Comparison of ENCODE assay signal across 14 cellular contexts in the genomic region with DNA sequence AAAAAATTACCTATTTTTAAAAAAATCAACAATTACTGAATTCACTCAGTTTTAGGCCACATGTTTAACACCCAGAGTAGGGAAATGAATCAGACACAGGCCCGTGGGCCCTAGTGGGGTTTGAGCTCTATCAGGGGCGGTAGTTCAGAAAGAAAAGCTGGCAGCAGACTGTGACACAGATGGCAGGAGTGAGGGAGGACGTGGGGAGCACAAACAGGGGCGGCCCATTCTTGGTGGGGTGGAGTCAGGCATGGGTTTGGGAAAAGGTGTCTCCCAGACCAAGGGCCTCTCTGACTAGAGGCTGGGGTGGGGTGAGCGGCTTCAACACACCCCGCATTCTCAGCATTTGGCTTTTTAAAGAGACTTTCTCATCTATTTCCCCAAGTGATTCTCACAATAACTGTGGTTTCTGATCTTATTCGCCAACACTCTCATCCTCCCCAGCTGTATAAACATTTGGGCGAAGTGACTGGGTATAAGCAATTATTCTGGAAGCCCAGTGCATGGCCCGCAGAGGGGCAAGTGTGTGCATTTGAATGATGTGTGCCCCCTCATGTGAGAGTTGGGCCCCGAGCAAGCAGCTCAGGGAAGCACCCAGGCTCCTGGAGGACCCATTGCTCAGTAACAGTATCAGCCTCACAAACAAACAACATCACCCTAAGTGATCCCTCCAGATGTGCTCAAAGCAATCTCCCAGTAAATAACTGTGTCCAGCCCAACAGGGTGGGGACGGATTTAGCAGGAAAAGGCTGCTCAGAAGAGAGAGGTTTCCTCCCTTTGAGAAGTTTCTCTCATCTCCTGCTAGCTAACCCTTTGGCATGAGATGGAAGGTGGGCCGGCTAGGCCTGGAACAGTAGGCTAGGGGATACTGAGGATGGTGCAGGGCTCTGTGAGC.
DNase-seq lines count a peak whose midpoint lies in the region; ATAC-seq and TF ChIP-seq lines count a peak whose summit lies in the region.
"Had no signal": no experiment of that assay in that cellular context is flagged by ENCODE, and none has a peak within 500 bp of the region (broad histone marks: within the 10 kb centered on the region; RNA-seq: fewer than 3 reads in every experiment).

No MANE protein-coding gene starts in this region.

- CTCF ChIA-PET in mammary epithelial cell (lab: Charles Lee; ENCODE audit: low non-redundant PET): no interaction called here

- WGBS in mammary epithelial cell (ENCODE audit: low coverage, missing lambda C conversion rate): 65% methylated on average over 12 of the region's 12 CpGs

- H3K4me3 Mint-ChIP-seq in stimulated activated effector memory CD8-positive, alpha-beta T cell treated with anti-CD3 and anti-CD28 coated beads, Interleukin-12 subunit alpha, Interleukin-12 subunit beta, amount 100 ng/mL, for 72 hours: no peak overlapping the region

- no peaks in the 10 kb centered on the region for H3K36me3 Mint-ChIP-seq in stimulated activated effector memory CD8-positive, alpha-beta T cell treated with anti-CD3 and anti-CD28 coated beads, Interleukin-12 subunit alpha, Interleukin-12 subunit beta, amount 100 ng/mL, for 72 hours

- no peak overlapping the region for H3K9ac ChIP-seq in mammary epithelial cell (ENCODE audit: insufficient read depth, low read length)
- H3K9ac ChIP-seq: KMS-11 had no signal

- no peaks in the 10 kb centered on the region for H3K4me1 Mint-ChIP-seq in stimulated activated effector memory CD8-positive, alpha-beta T cell treated with anti-CD3 and anti-CD28 coated beads, Interleukin-12 subunit alpha, Interleukin-12 subunit beta, amount 100 ng/mL, for 72 hours

- DNase-seq in activated T-cell treated with anti-CD3 and anti-CD28 coated beads, Interleukin-2, amount 50 U/mL, for 48 hours: peak; percentile 44 to 45
- no peak for DNase-seq in activated T-cell treated with anti-CD3 and anti-CD28 coated beads, Interleukin-2, amount 50 U/mL, for 1 hour
- DNase-seq in fibroblast of mammary gland (ENCODE audit: low read depth) (peak; percentile 9), mammary epithelial cell (no peak)
- peak in 1 of 2 donors; percentile 63 for DNase-seq in stimulated activated effector memory CD8-positive, alpha-beta T cell treated with anti-CD3 and anti-CD28 coated beads, Interleukin-12 subunit alpha, Interleukin-12 subunit beta, amount 100 ng/mL, for 72 hours (ENCODE audit: low spot score in 2 of 2)
- DNase-seq: activated CD4-positive, CD25-positive, alpha-beta regulatory T cell; nucleus accumbens; upper lobe of left lung had no signal

- TF ChIP-seq CTCF in fibroblast of mammary gland (conservative IDR thresholded peaks at IDR 0.05; ENCODE audit: control insufficient read depth, insufficient read depth, low read depth, low read length): no peak
- no peak for TF ChIP-seq CTCF in mammary epithelial cell (conservative IDR thresholded peaks at IDR 0.05 in 1 of 2, IDR thresholded peaks at IDR 0.05 in 1 of 2; ENCODE audit: extremely low read depth in 1 of 2, insufficient read depth in 1 of 2, low read depth in 1 of 2, low read length in 2 of 2)

- H3K4me3 ChIP-seq in fibroblast of mammary gland (ENCODE audit: control insufficient read depth, low read depth, low read length) (no peak overlapping the region), mammary epithelial cell (replicated peaks in 1 of 3; ENCODE audit: insufficient read depth in 1 of 3, low read depth in 2 of 3, low read length in 3 of 3) (no peak overlapping the region)
- H3K4me3 ChIP-seq: SJSA1, upper lobe of left lung had no signal

- in situ Hi-C loops in mammary epithelial cell (cut with MboI; ENCODE audit: low sequenced_read_pairs in 2 of 2): no loop called here

- no peak overlapping the region for H3K4me2 ChIP-seq in mammary epithelial cell (ENCODE audit: insufficient read depth, low read depth, low read length)
- H3K4me2 ChIP-seq: KMS-11 had no signal

- H4K20me1 ChIP-seq in mammary epithelial cell (ENCODE audit: insufficient read depth, low read length): no peaks in the 10 kb centered on the region

- no peaks in the 10 kb centered on the region for H3K9me3 Mint-ChIP-seq in stimulated activated effector memory CD8-positive, alpha-beta T cell treated with anti-CD3 and anti-CD28 coated beads, Interleukin-12 subunit alpha, Interleukin-12 subunit beta, amount 100 ng/mL, for 72 hours

- ATAC-seq in HG03378 (IDR thresholded peaks at IDR 0.05; ENCODE audit: unreplicated experiment) (peak; percentile 55), HG03039 (IDR thresholded peaks at IDR 0.05; ENCODE audit: unreplicated experiment) (no peak), GM19035 (IDR thresholded peaks at IDR 0.05; ENCODE audit: unreplicated experiment) (no peak)
- ATAC-seq in stimulated activated effector memory CD8-positive, alpha-beta T cell treated with anti-CD3 and anti-CD28 coated beads, Interleukin-12 subunit alpha, Interleukin-12 subunit beta, amount 100 ng/mL, for 72 hours: peak; percentile 90

- peaks cover 2% of the 10 kb centered on the region for H3K27me3 ChIP-seq in mammary epithelial cell (ENCODE audit: insufficient read depth, low read length)
- H3K27me3 ChIP-seq: SJSA1, upper lobe of left lung had no signal

- no peaks in the 10 kb centered on the region for H3K36me3 ChIP-seq in mammary epithelial cell (ENCODE audit: insufficient read depth, low read length)
- H3K36me3 ChIP-seq: SJSA1, upper lobe of left lung had no signal

- H2AFZ ChIP-seq in mammary epithelial cell (ENCODE audit: low read depth, low read length): no peak overlapping the region

- no peaks in the 10 kb centered on the region for H3K9me3 ChIP-seq in mammary epithelial cell (replicated peaks; ENCODE audit: insufficient read depth, low read length)
- H3K9me3 ChIP-seq: SJSA1, upper lobe of left lung had no signal

- no peak overlapping the region for H3K27ac ChIP-seq in mammary epithelial cell (ENCODE audit: insufficient read depth, low read depth, low read length)
- H3K27ac ChIP-seq: epithelial cell of prostate, KMS-11, SJSA1, upper lobe of left lung had no signal

- dilution Hi-C loops in mammary epithelial cell (cut with HindIII; ENCODE audit: low sequenced_read_pairs): no loop called here

- no peaks in the 10 kb centered on the region for H3K4me1 ChIP-seq in mammary epithelial cell (ENCODE audit: insufficient read depth, low read length)
- H3K4me1 ChIP-seq: upper lobe of left lung had no signal

- intact Hi-C loops in mammary epithelial cell (cut with micrococcal nuclease): no loop called here

- peak overlapping the region; percentile 38 for H3K27ac Mint-ChIP-seq in stimulated activated effector memory CD8-positive, alpha-beta T cell treated with anti-CD3 and anti-CD28 coated beads, Interleukin-12 subunit alpha, Interleukin-12 subunit beta, amount 100 ng/mL, for 72 hours

- H3K79me2 ChIP-seq in mammary epithelial cell (ENCODE audit: insufficient read depth, low read length): no peaks in the 10 kb centered on the region

- BruUV-seq in mammary epithelial cell (replicated peaks; lab: Mats Ljungman, UMichigan): no TSS peak

Comparison
In these comparisons a context has a peak if more than half of its experiments do, and no peak if none do; other contexts are left out.
1. DNase-seq: peak in activated T-cell treated with anti-CD3 and anti-CD28 coated beads, Interleukin-2, amount 50 U/mL, for 48 hours (2 of 2) and fibroblast of mammary gland (single experiment); none in activated T-cell treated with anti-CD3 and anti-CD28 coated beads, Interleukin-2, amount 50 U/mL, for 1 hour (single experiment) and mammary epithelial cell (single experiment).
2. ATAC-seq: peak in HG03378 (single experiment) and stimulated activated effector memory CD8-positive, alpha-beta T cell treated with anti-CD3 and anti-CD28 coated beads, Interleukin-12 subunit alpha, Interleukin-12 subunit beta, amount 100 ng/mL, for 72 hours (single experiment); none in HG03039 (single experiment) and GM19035 (single experiment).